20 cellular contexts compared by ENCODE assay signal in genomic region chr16:70610273-70611223, GRCh38. TPM values are rescaled to one million over a fixed set of nuclear protein-coding genes. Genes with fewer than 3 reads are reported as not detected.
DNase-seq lines count a peak whose midpoint lies in the region; ATAC-seq lines count a peak whose summit lies in the region.
"Had no signal": no experiment of that assay in that cellular context is flagged by ENCODE, and none has a peak within 500 bp of the region (broad histone marks: within the 10 kb centered on the region; RNA-seq: fewer than 3 reads in every experiment).

No MANE protein-coding gene starts in this region.

- DNase-seq in HT-29 (ENCODE audit: low spot score) (peak; percentile 72), cerebellar cortex (ENCODE audit: low spot score) (peak; percentile 47), right cardiac atrium (no peak), sciatic nerve (ENCODE audit: low spot score) (peak; percentile 72), hippocampal formation (lab: John Stamatoyannopoulos, UW) (no peak)
- no peak for DNase-seq in activated effector memory CD4-positive, alpha-beta T cell treated with anti-CD3 and anti-CD28 coated beads, Interleukin-2, amount 50 U/mL, for 16 hours
- no peak for DNase-seq in T-helper 2 cell treated with Interferon-gamma antibody and Interleukin-4, amounts not matched to agents 5 μg/mL and 100 μg/mL, for 36 hours (ENCODE audit: low spot score)
- DNase-seq: ACHN; activated naive CD8-positive, alpha-beta T cell treated with anti-CD3 and anti-CD28 coated beads, Interleukin-2, amount 10 ng/mL, durations not matched to agents 7 days and 5 days; effector CD4-positive, alpha-beta T cell; esophagus squamous epithelium; natural killer cell; NCI-H146; NCI-H2227 treated with DMSO at 0.1 percent for 48 hours; PC-9 had no signal

- no peaks in the 10 kb centered on the region for H3K27me3 ChIP-seq in right cardiac atrium (ENCODE audit: control insufficient read depth, insufficient read depth)
- H3K27me3 ChIP-seq: esophagus squamous epithelium had no signal

- peak; percentile 43 to 50 for ATAC-seq in right cardiac atrium
- peak; percentile 56 for ATAC-seq in sciatic nerve
- no peak for ATAC-seq in GM19324 (IDR thresholded peaks at IDR 0.05; ENCODE audit: low FRiP score, unreplicated experiment)
- ATAC-seq: natural killer cell had no signal

- H3K36me3 Mint-ChIP-seq in T-helper 2 cell treated with Interferon-gamma antibody and Interleukin-4, amounts not matched to agents 5 μg/mL and 100 μg/mL, for 36 hours (ENCODE audit: low read depth) = no peaks in the 10 kb centered on the region
- H3K36me3 Mint-ChIP-seq: activated naive CD8-positive, alpha-beta T cell treated with anti-CD3 and anti-CD28 coated beads, Interleukin-2, amount 10 ng/mL, durations not matched to agents 7 days and 5 days; CD14-positive monocyte; memory B cell; natural killer cell had no signal

- no peaks in the 10 kb centered on the region for H3K9me3 ChIP-seq in right cardiac atrium (ENCODE audit: control insufficient read depth, low read length)
- H3K9me3 ChIP-seq: esophagus squamous epithelium had no signal

- H3K4me1 Mint-ChIP-seq in T-helper 2 cell treated with Interferon-gamma antibody and Interleukin-4, amounts not matched to agents 5 μg/mL and 100 μg/mL, for 36 hours (ENCODE audit: low read depth) = no peaks in the 10 kb centered on the region
- H3K4me1 Mint-ChIP-seq: activated naive CD8-positive, alpha-beta T cell treated with anti-CD3 and anti-CD28 coated beads, Interleukin-2, amount 10 ng/mL, durations not matched to agents 7 days and 5 days; memory B cell; natural killer cell had no signal

- 70% methylated on average over 18 of the region's 18 CpGs for WGBS in right cardiac atrium

- no peak overlapping the region for H3K4me3 ChIP-seq in right cardiac atrium (ENCODE audit: low read length)
- H3K4me3 ChIP-seq: esophagus squamous epithelium, PC-9 had no signal

- H3K27me3 Mint-ChIP-seq in T-helper 2 cell treated with Interferon-gamma antibody and Interleukin-4, amounts not matched to agents 5 μg/mL and 100 μg/mL, for 36 hours (ENCODE audit: low read depth) = peaks cover 3% of the 10 kb centered on the region

- H3K27ac Mint-ChIP-seq in T-helper 2 cell treated with Interferon-gamma antibody and Interleukin-4, amounts not matched to agents 5 μg/mL and 100 μg/mL, for 36 hours = no peak overlapping the region
- H3K27ac Mint-ChIP-seq: activated naive CD8-positive, alpha-beta T cell treated with anti-CD3 and anti-CD28 coated beads, Interleukin-2, amount 10 ng/mL, durations not matched to agents 7 days and 5 days; CD14-positive monocyte; memory B cell; natural killer cell had no signal

- no peak overlapping the region for H3K4me3 Mint-ChIP-seq in T-helper 2 cell treated with Interferon-gamma antibody and Interleukin-4, amounts not matched to agents 5 μg/mL and 100 μg/mL, for 36 hours
- H3K4me3 Mint-ChIP-seq: activated naive CD8-positive, alpha-beta T cell treated with anti-CD3 and anti-CD28 coated beads, Interleukin-2, amount 10 ng/mL, durations not matched to agents 7 days and 5 days; CD14-positive monocyte; memory B cell; natural killer cell had no signal

- no peak overlapping the region for H3K27ac ChIP-seq in right cardiac atrium (ENCODE audit: low read length)
- H3K27ac ChIP-seq: PC-9 had no signal

- H3K9me3 Mint-ChIP-seq in T-helper 2 cell treated with Interferon-gamma antibody and Interleukin-4, amounts not matched to agents 5 μg/mL and 100 μg/mL, for 36 hours = no peaks in the 10 kb centered on the region
- H3K9me3 Mint-ChIP-seq: activated naive CD8-positive, alpha-beta T cell treated with anti-CD3 and anti-CD28 coated beads, Interleukin-2, amount 10 ng/mL, durations not matched to agents 7 days and 5 days; CD14-positive monocyte; memory B cell; natural killer cell had no signal

- H3K4me1 ChIP-seq in right cardiac atrium (ENCODE audit: control insufficient read depth, insufficient read depth, low read length) = no peaks in the 10 kb centered on the region

- intact Hi-C loops in right cardiac atrium (cut with DNase I) (no loop called here), sciatic nerve (cut with DNase I) (no loop called here)

RNA-seq across cellular contexts. Expression of gene IL34, which starts 35.8 kb away (rescaled TPM):
- total RNA-seq in HT-29 (2014; rRNA removed; shearing (Covaris generic)) = 9.1 and 11.5 TPM in 2 replicates
- total RNA-seq in right cardiac atrium = 1 to 10 TPM in 2 of 4 donors, under 1 TPM in 2; 0.74 to 2.1 (median 1.5) TPM
- polyA plus RNA-seq in right cardiac atrium = 1.9 TPM
- 64.0 TPM for total RNA-seq in sciatic nerve
- total RNA-seq: activated CD8-positive, alpha-beta memory T cell treated with anti-CD3 and anti-CD28 coated beads for 36 hours; MCF 10A; PC-9 had no signal
- polyA plus RNA-seq: CD14-positive monocyte had no signal

Comparison
In these comparisons a context has a peak if more than half of its experiments do, and no peak if none do; other contexts are left out.
1. DNase-seq: peak in HT-29 (single experiment), cerebellar cortex (single experiment) and sciatic nerve (single experiment); none in right cardiac atrium (0 of 3), activated effector memory CD4-positive, alpha-beta T cell treated with anti-CD3 and anti-CD28 coated beads, Interleukin-2, amount 50 U/mL, for 16 hours (single experiment), hippocampal formation (0 of 2) and T-helper 2 cell treated with Interferon-gamma antibody and Interleukin-4, amounts not matched to agents 5 μg/mL and 100 μg/mL, for 36 hours (single experiment).